In genomic region chr3:48500656-48501055, GRCh38 we compare ENCODE assay signal across 23 cellular contexts. TPM values are rescaled to one million over a fixed set of nuclear protein-coding genes. Genes with fewer than 3 reads are reported as not detected.
A peak's percentile ranks its signal among the peaks of the same experiment; 100 is the strongest.
DNase-seq lines count a peak whose midpoint lies in the region; ATAC-seq and TF ChIP-seq lines count a peak whose summit lies in the region.
"Had no signal": no experiment of that assay in that cellular context is flagged by ENCODE, and none has a peak within 500 bp of the region (broad histone marks: within the 10 kb centered on the region; RNA-seq: fewer than 3 reads in every experiment).

No MANE protein-coding gene starts in this region.

- DNase-seq in natural killer cell (no peak), foreskin keratinocyte (peak in 1 of 2 donors; percentile 32), DMS53 (lab: John Stamatoyannopoulos, UW) (no peak), mesenteric fat pad (ENCODE audit: low spot score) (no peak)
- no peak for DNase-seq in natural killer cell treated with Interleukin-12 subunit alpha and Interleukin-12 subunit beta and Interleukin-15 and Interleukin-18, amount 100 ng/mL, for 72 hours (ENCODE audit: low spot score)
- DNase-seq in activated CD8-positive, alpha-beta T cell treated with anti-CD3 and anti-CD28 coated beads for 36 hours, result no peak
- no peak for DNase-seq in stimulated activated CD4-positive, alpha-beta T cell treated with anti-CD3 and anti-CD28 coated beads, Interleukin-15, amount 100 ng/mL, for 24 hours
- DNase-seq: activated CD4-positive, alpha-beta T cell treated with anti-CD3 and anti-CD28 coated beads, Interleukin-2, amount 50 U/mL, for 48 hours; activated effector memory CD4-positive, alpha-beta T cell treated with Interleukin-2 at 50 U/mL for 16 hours; BE2C; Calu3; gastrocnemius medialis; hypothalamus; left ventricle myocardium superior; NCI-H1048; NCI-H187 treated with DMSO at 0.1 percent for 48 hours; stimulated activated CD8-positive, alpha-beta memory T cell treated with anti-CD3 and anti-CD28 coated beads, Interleukin-4, amount 100 ng/mL, for 48 hours; T1000 had no signal

- H3K27ac ChIP-seq in foreskin keratinocyte, result no peak overlapping the region
- H3K27ac ChIP-seq: A549, gastrocnemius medialis, HL-60, prostate gland had no signal

- no peaks in the 10 kb centered on the region for H3K27me3 ChIP-seq in foreskin keratinocyte
- H3K27me3 ChIP-seq: BE2C, gastrocnemius medialis had no signal

- no peaks in the 10 kb centered on the region for H3K27me3 Mint-ChIP-seq in natural killer cell (ENCODE audit: low read depth in 2 of 2)
- no peaks in the 10 kb centered on the region for H3K27me3 Mint-ChIP-seq in natural killer cell treated with Interleukin-12 subunit alpha and Interleukin-12 subunit beta and Interleukin-15 and Interleukin-18, amount 100 ng/mL, for 72 hours
- H3K27me3 Mint-ChIP-seq in activated CD8-positive, alpha-beta T cell treated with anti-CD3 and anti-CD28 coated beads for 36 hours, result no peaks in the 10 kb centered on the region
- H3K27me3 Mint-ChIP-seq: type B pancreatic cell had no signal

- no peaks in the 10 kb centered on the region for H3K36me3 Mint-ChIP-seq in natural killer cell
- peaks cover 5% of the 10 kb centered on the region for H3K36me3 Mint-ChIP-seq in natural killer cell treated with Interleukin-12 subunit alpha and Interleukin-12 subunit beta and Interleukin-15 and Interleukin-18, amount 100 ng/mL, for 72 hours
- H3K36me3 Mint-ChIP-seq in activated CD8-positive, alpha-beta T cell treated with anti-CD3 and anti-CD28 coated beads for 36 hours (ENCODE audit: low read depth), result peaks cover 2% of the 10 kb centered on the region

- peak overlapping the region; percentile 30 to 88 for H3K27ac Mint-ChIP-seq in natural killer cell
- H3K27ac Mint-ChIP-seq in natural killer cell treated with Interleukin-12 subunit alpha and Interleukin-12 subunit beta and Interleukin-15 and Interleukin-18, amount 100 ng/mL, for 72 hours, result peak overlapping the region in 1 of 2 donors; percentile 81
- H3K27ac Mint-ChIP-seq in activated CD8-positive, alpha-beta T cell treated with anti-CD3 and anti-CD28 coated beads for 36 hours, result peak overlapping the region; percentile 16
- H3K27ac Mint-ChIP-seq: type B pancreatic cell had no signal

- intact Hi-C loops in natural killer cell (cut with micrococcal nuclease), result no loop called here
- intact Hi-C loops in activated CD8-positive, alpha-beta T cell treated with anti-CD3 and anti-CD28 coated beads for 36 hours (cut with micrococcal nuclease), result no loop called here

- H3K4me1 Mint-ChIP-seq in natural killer cell, result peaks cover 6 to 40% of the 10 kb centered on the region in 2 donors
- H3K4me1 Mint-ChIP-seq in natural killer cell treated with Interleukin-12 subunit alpha and Interleukin-12 subunit beta and Interleukin-15 and Interleukin-18, amount 100 ng/mL, for 72 hours (ENCODE audit: low read depth in 2 of 2), result peaks cover 10 to 27% of the 10 kb centered on the region in 2 donors
- H3K4me1 Mint-ChIP-seq in activated CD8-positive, alpha-beta T cell treated with anti-CD3 and anti-CD28 coated beads for 36 hours (ENCODE audit: low read depth), result peaks cover 25% of the 10 kb centered on the region

- POLR2A ChIA-PET in activated CD8-positive, alpha-beta T cell treated with anti-CD3 and anti-CD28 coated beads for 36 hours (lab: Charles Lee), result interaction anchor here (0.7 to 1.5 kb wide), 2 partner anchors 12 to 28 kb away, joined by 3 read pairs; no protein-coding TSS in a partner anchor

- TF ChIP-seq CTCF in natural killer cell (IDR thresholded peaks at IDR 0.05), result no peak
- TF ChIP-seq CTCF in activated CD8-positive, alpha-beta T cell treated with anti-CD3 and anti-CD28 coated beads for 36 hours (IDR thresholded peaks at IDR 0.05), result no peak
- TF ChIP-seq CTCF in foreskin keratinocyte (conservative IDR thresholded peaks at IDR 0.05), result no peak

- CTCF ChIA-PET in activated CD8-positive, alpha-beta T cell treated with anti-CD3 and anti-CD28 coated beads for 36 hours (lab: Charles Lee), result interaction anchor here (1.0 to 1.5 kb wide), 2 partner anchors 48 to 64 kb away, joined by 3 read pairs; no protein-coding TSS in a partner anchor

- no peaks in the 10 kb centered on the region for H3K9me3 Mint-ChIP-seq in natural killer cell
- no peaks in the 10 kb centered on the region for H3K9me3 Mint-ChIP-seq in natural killer cell treated with Interleukin-12 subunit alpha and Interleukin-12 subunit beta and Interleukin-15 and Interleukin-18, amount 100 ng/mL, for 72 hours
- no peaks in the 10 kb centered on the region for H3K9me3 Mint-ChIP-seq in activated CD8-positive, alpha-beta T cell treated with anti-CD3 and anti-CD28 coated beads for 36 hours
- H3K9me3 Mint-ChIP-seq: type B pancreatic cell had no signal

- ATAC-seq in natural killer cell (no peak), foreskin keratinocyte (peak; percentile 31), GM18511 (IDR thresholded peaks at IDR 0.05; ENCODE audit: unreplicated experiment) (no peak)
- no peak for ATAC-seq in natural killer cell treated with Interleukin-12 subunit alpha and Interleukin-12 subunit beta and Interleukin-15 and Interleukin-18, amount 100 ng/mL, for 72 hours
- no peak for ATAC-seq in activated CD8-positive, alpha-beta T cell treated with anti-CD3 and anti-CD28 coated beads for 36 hours
- ATAC-seq: A549, gastrocnemius medialis, left ventricle myocardium superior had no signal

- H3K4me1 ChIP-seq in foreskin keratinocyte, result peaks cover 6% of the 10 kb centered on the region

- H3K4me3 Mint-ChIP-seq in natural killer cell, result no peak overlapping the region
- no peak overlapping the region for H3K4me3 Mint-ChIP-seq in natural killer cell treated with Interleukin-12 subunit alpha and Interleukin-12 subunit beta and Interleukin-15 and Interleukin-18, amount 100 ng/mL, for 72 hours
- H3K4me3 Mint-ChIP-seq in activated CD8-positive, alpha-beta T cell treated with anti-CD3 and anti-CD28 coated beads for 36 hours, result no peak overlapping the region

RNA-seq across cellular contexts. Expression of gene SHISA5, which starts 3.3 kb away (rescaled TPM):
- total RNA-seq in natural killer cell (100 to 1,000 TPM; 211 to 237 (median 218) TPM), foreskin keratinocyte (262 and 284 TPM in 2 replicates), mesenteric fat pad (170 TPM)
- 100 to 1,000 TPM in 1 of 2 donors, 10 to 100 TPM in 1; 88.4 to 126 TPM for total RNA-seq in natural killer cell treated with Interleukin-12 subunit alpha and Interleukin-12 subunit beta and Interleukin-15 and Interleukin-18, amount 100 ng/mL, for 72 hours
- 10 to 100 TPM; 65.9 to 71.4 TPM for total RNA-seq in activated CD8-positive, alpha-beta T cell treated with anti-CD3 and anti-CD28 coated beads for 36 hours
- 280 TPM in 2 replicates for polyA plus RNA-seq in foreskin keratinocyte

RNA-seq across cellular contexts. Expression of gene ATRIP, which starts 54.1 kb away (rescaled TPM):
- total RNA-seq in natural killer cell, result 10 to 100 TPM in 2 of 3 donors, 1 to 10 TPM in 1; 8.5 to 11.0 (median 10.6) TPM
- 10 to 100 TPM; 14.0 to 26.2 TPM for total RNA-seq in natural killer cell treated with Interleukin-12 subunit alpha and Interleukin-12 subunit beta and Interleukin-15 and Interleukin-18, amount 100 ng/mL, for 72 hours
- total RNA-seq in activated CD8-positive, alpha-beta T cell treated with anti-CD3 and anti-CD28 coated beads for 36 hours, result 10 to 100 TPM; 12.4 to 15.0 TPM
- 11.6 and 14.4 TPM in 2 replicates for total RNA-seq in foreskin keratinocyte
- polyA plus RNA-seq in foreskin keratinocyte, result 9.2 and 11.4 TPM in 2 replicates
- 7.2 TPM for total RNA-seq in mesenteric fat pad

RNA-seq across cellular contexts. Expression of gene PFKFB4, which starts 55.9 kb away (rescaled TPM):
- total RNA-seq in natural killer cell, result 1 to 10 TPM; 2.4 to 4.3 (median 3.6) TPM
- 10 to 100 TPM; 11.1 to 27.4 TPM for total RNA-seq in natural killer cell treated with Interleukin-12 subunit alpha and Interleukin-12 subunit beta and Interleukin-15 and Interleukin-18, amount 100 ng/mL, for 72 hours
- 10 to 100 TPM; 90.8 to 94.0 TPM for total RNA-seq in activated CD8-positive, alpha-beta T cell treated with anti-CD3 and anti-CD28 coated beads for 36 hours
- 22.9 and 53.4 TPM in 2 replicates for total RNA-seq in foreskin keratinocyte
- 13.7 and 25.1 TPM in 2 replicates for polyA plus RNA-seq in foreskin keratinocyte
- 4.6 TPM for total RNA-seq in mesenteric fat pad
